ENCODE assay signal across 12 cellular contexts in genomic region chr10:31099664-31100063, GRCh38.
DNase-seq lines count a peak whose midpoint lies in the region; ATAC-seq and TF ChIP-seq lines count a peak whose summit lies in the region.
"Had no signal": no experiment of that assay in that cellular context is flagged by ENCODE, and none has a peak within 500 bp of the region (broad histone marks: within the 10 kb centered on the region; RNA-seq: fewer than 3 reads in every experiment).

No MANE protein-coding gene starts in this region.

- H3K27me3 ChIP-seq in GM23338 (ENCODE audit: insufficient read depth) = no peaks in the 10 kb centered on the region
- no peaks in the 10 kb centered on the region for H3K27me3 ChIP-seq in mammary epithelial cell (ENCODE audit: insufficient read depth, low read length)
- no peaks in the 10 kb centered on the region for H3K27me3 ChIP-seq in H7 (ENCODE audit: control insufficient read depth, insufficient read depth, low read length)
- H3K27me3 ChIP-seq: brain microvascular endothelial cell, gastroesophageal sphincter had no signal

- 41% methylated on average over 9 of the region's 10 CpGs for WGBS in mammary epithelial cell (ENCODE audit: low coverage, missing lambda C conversion rate)

- peaks cover 7% of the 10 kb centered on the region; the same call in 1 of the 3 replicates for H3K4me1 Mint-ChIP-seq in GM23338

- intact Hi-C loops in mammary epithelial cell (cut with micrococcal nuclease) = no loop called here
- intact Hi-C loops in sciatic nerve (cut with DNase I) = no loop called here

- CTCF ChIA-PET in mammary epithelial cell (lab: Charles Lee; ENCODE audit: low non-redundant PET) = no interaction called here

- no peaks in the 10 kb centered on the region for H3K9me3 ChIP-seq in mammary epithelial cell (replicated peaks; ENCODE audit: insufficient read depth, low read length)
- H3K9me3 ChIP-seq: gastroesophageal sphincter had no signal

- H3K36me3 Mint-ChIP-seq in GM23338 (ENCODE audit: low read depth) = no peaks in the 10 kb centered on the region

- no peaks in the 10 kb centered on the region for H3K9me3 Mint-ChIP-seq in GM23338

- H3K9me2 ChIP-seq in GM23338 (ENCODE audit: insufficient read depth) = no peaks in the 10 kb centered on the region; the same call in 1 of the 2 replicates

- dilution Hi-C loops in mammary epithelial cell (cut with HindIII; ENCODE audit: low sequenced_read_pairs) = no loop called here

- in situ Hi-C loops in mammary epithelial cell (cut with MboI; ENCODE audit: low sequenced_read_pairs in 2 of 2) = no loop called here

- H3K9ac ChIP-seq in mammary epithelial cell (ENCODE audit: insufficient read depth, low read length) = no peak overlapping the region

- no peaks in the 10 kb centered on the region for H4K20me1 ChIP-seq in GM23338 (replicated peaks; ENCODE audit: insufficient read depth)
- H4K20me1 ChIP-seq in mammary epithelial cell (ENCODE audit: insufficient read depth, low read length) = no peaks in the 10 kb centered on the region

- peaks cover 4% of the 10 kb centered on the region for H3K27me3 Mint-ChIP-seq in GM23338 (ENCODE audit: insufficient read depth, low read depth, poor library complexity)

- no peak overlapping the region for H3K4me3 Mint-ChIP-seq in GM23338

- DNase-seq in GM23338 (ENCODE audit: low spot score) (no peak), RKO (ENCODE audit: low spot score) (peak; percentile 27), mammary epithelial cell (peak; percentile 94), H7 (no peak), NCI-H526 (lab: John Stamatoyannopoulos, UW) (no peak), sciatic nerve (ENCODE audit: low spot score) (no peak)
- peak; percentile 29 to 55 for DNase-seq in stimulated activated CD4-positive, alpha-beta T cell treated with anti-CD3 and anti-CD28 coated beads, Interleukin-12 subunit alpha, Interleukin-12 subunit beta, amount 100 ng/mL, for 24 hours (ENCODE audit: low read depth in 2 of 2)
- DNase-seq: DMS79, NCI-H226 had no signal

- H3K4me3 ChIP-seq in GM23338 = no peak overlapping the region
- H3K4me3 ChIP-seq in mammary epithelial cell (replicated peaks in 1 of 3; ENCODE audit: insufficient read depth in 1 of 3, low read depth in 2 of 3, low read length in 3 of 3) = no peak overlapping the region
- no peak overlapping the region for H3K4me3 ChIP-seq in H7 (ENCODE audit: insufficient read depth, low read depth, low read length)
- H3K4me3 ChIP-seq: gastroesophageal sphincter had no signal

- H3K36me3 ChIP-seq in GM23338 (ENCODE audit: insufficient read depth) (no peaks in the 10 kb centered on the region), mammary epithelial cell (ENCODE audit: insufficient read depth, low read length) (no peaks in the 10 kb centered on the region), H7 (replicated peaks; ENCODE audit: control insufficient read depth, insufficient read depth, low read length) (no peaks in the 10 kb centered on the region)
- H3K36me3 ChIP-seq: brain microvascular endothelial cell, gastroesophageal sphincter had no signal

- ATAC-seq in GM23338 (no peak), sciatic nerve (no peak), GM19463 (IDR thresholded peaks at IDR 0.05; ENCODE audit: unreplicated experiment) (no peak)
- ATAC-seq: gastroesophageal sphincter had no signal

- H2AFZ ChIP-seq in GM23338 (peak overlapping the region; percentile 28; the same call in 1 of the 2 replicates), mammary epithelial cell (ENCODE audit: low read depth, low read length) (peak overlapping the region; percentile 41)

- no peak overlapping the region for H3K27ac ChIP-seq in GM23338 (ENCODE audit: low read depth)
- H3K27ac ChIP-seq in mammary epithelial cell (ENCODE audit: insufficient read depth, low read depth, low read length) = peak overlapping the region; percentile 23
- H3K27ac ChIP-seq: brain microvascular endothelial cell, gastroesophageal sphincter had no signal

- no peaks in the 10 kb centered on the region for H3K79me2 ChIP-seq in GM23338 (replicated peaks; ENCODE audit: insufficient read depth)
- H3K79me2 ChIP-seq in mammary epithelial cell (ENCODE audit: insufficient read depth, low read length) = no peaks in the 10 kb centered on the region

- H3K4me1 ChIP-seq in GM23338 (ENCODE audit: insufficient read depth) = no peaks in the 10 kb centered on the region
- peaks cover 37% of the 10 kb centered on the region for H3K4me1 ChIP-seq in mammary epithelial cell (ENCODE audit: insufficient read depth, low read length)
- H3K4me1 ChIP-seq: gastroesophageal sphincter had no signal

- H3K4me2 ChIP-seq in GM23338 = no peak overlapping the region
- H3K4me2 ChIP-seq in mammary epithelial cell (ENCODE audit: insufficient read depth, low read depth, low read length) = peak overlapping the region; percentile 17

- TF ChIP-seq CTCF in GM23338 (conservative IDR thresholded peaks at IDR 0.05; ENCODE audit: low read depth in 2 of 2) = no peak
- TF ChIP-seq CTCF in mammary epithelial cell (conservative IDR thresholded peaks at IDR 0.05 in 1 of 2, IDR thresholded peaks at IDR 0.05 in 1 of 2; ENCODE audit: extremely low read depth in 1 of 2, insufficient read depth in 1 of 2, low read depth in 1 of 2, low read length in 2 of 2) = no peak

- no TSS peak for BruUV-seq in mammary epithelial cell (replicated peaks; lab: Mats Ljungman, UMichigan)

- H3F3A ChIP-seq in GM23338 (replicated peaks; ENCODE audit: low read depth) = no peaks in the 10 kb centered on the region

- peak overlapping the region; percentile 49 for H3K27ac Mint-ChIP-seq in GM23338

TF ChIP-seq in GM23338, 12 proteins besides CTCF, POLR2A, EP300 and RAD21 (continues in another document):
- TF ChIP-seq ZNF114 (CRISPR knock-in tag; IDR thresholded peaks at IDR 0.05) (no peak), STAT1 (IDR thresholded peaks at IDR 0.05; ENCODE audit: unreplicated experiment) (no peak), ETS1 (IDR thresholded peaks at IDR 0.05) (no peak), JUNB (IDR thresholded peaks at IDR 0.05; ENCODE audit: unreplicated experiment) (no peak), CREB1 (CRISPR knock-in tag; IDR thresholded peaks at IDR 0.05; ENCODE audit: low read depth) (no peak), EZH2phosphoT487 (IDR thresholded peaks at IDR 0.05; ENCODE audit: unreplicated experiment) (no peak), POLR2AphosphoS5 (IDR thresholded peaks at IDR 0.05; ENCODE audit: low read depth) (no peak), NANOG (IDR thresholded peaks at IDR 0.05; ENCODE audit: borderline replicate concordance) (no peak)
- TF ChIP-seq, protein P1, sequence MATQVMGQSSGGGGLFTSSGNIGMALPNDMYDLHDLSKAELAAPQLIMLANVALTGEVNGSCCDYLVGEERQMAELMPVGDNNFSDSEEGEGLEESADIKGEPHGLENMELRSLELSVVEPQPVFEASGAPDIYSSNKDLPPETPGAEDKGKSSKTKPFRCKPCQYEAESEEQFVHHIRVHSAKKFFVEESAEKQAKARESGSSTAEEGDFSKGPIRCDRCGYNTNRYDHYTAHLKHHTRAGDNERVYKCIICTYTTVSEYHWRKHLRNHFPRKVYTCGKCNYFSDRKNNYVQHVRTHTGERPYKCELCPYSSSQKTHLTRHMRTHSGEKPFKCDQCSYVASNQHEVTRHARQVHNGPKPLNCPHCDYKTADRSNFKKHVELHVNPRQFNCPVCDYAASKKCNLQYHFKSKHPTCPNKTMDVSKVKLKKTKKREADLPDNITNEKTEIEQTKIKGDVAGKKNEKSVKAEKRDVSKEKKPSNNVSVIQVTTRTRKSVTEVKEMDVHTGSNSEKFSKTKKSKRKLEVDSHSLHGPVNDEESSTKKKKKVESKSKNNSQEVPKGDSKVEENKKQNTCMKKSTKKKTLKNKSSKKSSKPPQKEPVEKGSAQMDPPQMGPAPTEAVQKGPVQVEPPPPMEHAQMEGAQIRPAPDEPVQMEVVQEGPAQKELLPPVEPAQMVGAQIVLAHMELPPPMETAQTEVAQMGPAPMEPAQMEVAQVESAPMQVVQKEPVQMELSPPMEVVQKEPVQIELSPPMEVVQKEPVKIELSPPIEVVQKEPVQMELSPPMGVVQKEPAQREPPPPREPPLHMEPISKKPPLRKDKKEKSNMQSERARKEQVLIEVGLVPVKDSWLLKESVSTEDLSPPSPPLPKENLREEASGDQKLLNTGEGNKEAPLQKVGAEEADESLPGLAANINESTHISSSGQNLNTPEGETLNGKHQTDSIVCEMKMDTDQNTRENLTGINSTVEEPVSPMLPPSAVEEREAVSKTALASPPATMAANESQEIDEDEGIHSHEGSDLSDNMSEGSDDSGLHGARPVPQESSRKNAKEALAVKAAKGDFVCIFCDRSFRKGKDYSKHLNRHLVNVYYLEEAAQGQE (IDR thresholded peaks at IDR 0.05; ENCODE audit: unreplicated experiment) = no peak

Comparison
In these comparisons a context has a peak if more than half of its experiments do, and no peak if none do; other contexts are left out.
1. DNase-seq: peak in RKO (single experiment), mammary epithelial cell (single experiment) and stimulated activated CD4-positive, alpha-beta T cell treated with anti-CD3 and anti-CD28 coated beads, Interleukin-12 subunit alpha, Interleukin-12 subunit beta, amount 100 ng/mL, for 24 hours (2 of 2); none in GM23338 (single experiment), H7 (single experiment), NCI-H526 (0 of 2) and sciatic nerve (single experiment).